13 cellular contexts compared by ENCODE assay signal in the genomic region with DNA sequence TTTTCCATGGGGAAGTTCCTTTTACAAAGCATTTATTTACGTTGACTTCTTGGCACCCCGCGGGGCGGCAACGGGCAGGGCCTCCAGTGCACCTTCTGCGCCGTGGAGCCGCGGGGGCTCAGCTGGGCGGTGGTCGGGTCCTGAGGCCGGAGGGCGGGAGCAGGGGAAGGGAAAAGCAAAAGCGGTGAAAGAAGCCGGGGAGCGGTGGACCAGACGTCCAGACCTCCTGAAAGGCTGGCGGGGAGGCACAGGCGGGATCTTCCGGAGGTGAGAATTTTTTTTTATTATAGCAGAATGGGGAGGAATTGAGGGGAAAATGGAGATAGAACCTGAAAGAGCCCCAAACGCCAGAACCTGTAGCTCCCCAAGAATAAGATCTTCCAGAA. TPM values are rescaled to one million over a fixed set of nuclear protein-coding genes. Genes with fewer than 3 reads are reported as not detected.
DNase-seq lines count a peak whose midpoint lies in the region; ATAC-seq and TF ChIP-seq lines count a peak whose summit lies in the region.
"Not testable (repeated sequence)": the region's sequence is repeated elsewhere in the genome, so short reads cannot be mapped to it uniquely, and the experiment has no call there.
"Had no signal": no experiment of that assay in that cellular context is flagged by ENCODE, and none has a peak within 500 bp of the region (broad histone marks: within the 10 kb centered on the region; RNA-seq: fewer than 3 reads in every experiment).

No MANE protein-coding gene starts in this region.

- intact Hi-C loops in CD4-positive, alpha-beta T cell (cut with DNase I, micrococcal nuclease); colonic mucosa (cut with DNase I); ovary (cut with DNase I): not testable (repeated sequence)

- H3K4me1 Mint-ChIP-seq in CD4-positive, alpha-beta T cell (ENCODE audit: low read depth); activated naive CD4-positive, alpha-beta T cell treated with anti-CD3 and anti-CD28 coated beads, Interleukin-2, amount 50 U/mL, for 24 hours; type B pancreatic cell (ENCODE audit: unreplicated experiment): not testable (repeated sequence)
- H3K4me1 Mint-ChIP-seq in immature natural killer cell: peaks cover 11 to 18% of the 10 kb centered on the region in 2 donors

- TF ChIP-seq CTCF in CD4-positive, alpha-beta T cell (IDR thresholded peaks at IDR 0.05); LNCaP clone FGC (IDR thresholded peaks at IDR 0.05; ENCODE audit: control insufficient read depth, extremely low read depth, insufficient read depth); WI38 (IDR thresholded peaks at IDR 0.05; ENCODE audit: low read depth, low read length); colonic mucosa (IDR thresholded peaks at IDR 0.05); ovary (IDR thresholded peaks at IDR 0.05); type B pancreatic cell (conservative IDR thresholded peaks at IDR 0.05): not testable (repeated sequence)

- not testable (repeated sequence) for H3K27me3 ChIP-seq in CD4-positive, alpha-beta T cell (ENCODE audit: control insufficient read depth, insufficient read depth, low read length); colonic mucosa; ovary

- POLR2A ChIA-PET in CD4-positive, alpha-beta T cell (lab: Charles Lee): not testable (repeated sequence)

- not testable (repeated sequence) for H3K36me3 Mint-ChIP-seq in CD4-positive, alpha-beta T cell (ENCODE audit: low read depth); activated naive CD4-positive, alpha-beta T cell treated with anti-CD3 and anti-CD28 coated beads, Interleukin-2, amount 50 U/mL, for 24 hours; immature natural killer cell; type B pancreatic cell

- not testable (repeated sequence) for H3K27ac ChIP-seq in CD4-positive, alpha-beta T cell (ENCODE audit: low read depth, low read length); colonic mucosa
- peak overlapping the region; percentile 15 to 83 for H3K27ac ChIP-seq in ovary

- TF ChIP-seq EP300 in ovary (IDR thresholded peaks at IDR 0.05): not testable (repeated sequence)

- H3K4me3 Mint-ChIP-seq in CD4-positive, alpha-beta T cell: peak overlapping the region; percentile 87
- peak overlapping the region; percentile 91 for H3K4me3 Mint-ChIP-seq in activated naive CD4-positive, alpha-beta T cell treated with anti-CD3 and anti-CD28 coated beads, Interleukin-2, amount 50 U/mL, for 24 hours
- H3K4me3 Mint-ChIP-seq in immature natural killer cell (peak overlapping the region; percentile 62 to 89 (median 75)), type B pancreatic cell (peak overlapping the region; percentile 79)

- H3K9ac ChIP-seq in colonic mucosa (ENCODE audit: low read depth in 2 of 2, low read length in 2 of 2): not testable (repeated sequence)

- 0 out of 2 replicates have a peak overlapping the region, but pooled peaks have one; percentile 18 for H3K4me3 ChIP-seq in LNCaP clone FGC (ENCODE audit: low read depth, low read length)
- peak overlapping the region; percentile 59 for H3K4me3 ChIP-seq in WI38 (ENCODE audit: low read depth, low read length)
- H3K4me3 ChIP-seq in colonic mucosa: peak overlapping the region; percentile 47
- H3K4me3 ChIP-seq in ovary: not testable (repeated sequence)

- not testable (repeated sequence) for H3K9me3 ChIP-seq in CD4-positive, alpha-beta T cell (ENCODE audit: control insufficient read depth, low read length); colonic mucosa; ovary

- H3K4me1 ChIP-seq in colonic mucosa; ovary (ENCODE audit: insufficient read depth): not testable (repeated sequence)

- not testable (repeated sequence) for TF ChIP-seq POLR2A in ovary (IDR thresholded peaks at IDR 0.05)

- not testable (repeated sequence) for H3K36me3 ChIP-seq in colonic mucosa, ovary

- peak overlapping the region; percentile 89 for H3K27ac Mint-ChIP-seq in CD4-positive, alpha-beta T cell
- peak overlapping the region; percentile 80 for H3K27ac Mint-ChIP-seq in activated naive CD4-positive, alpha-beta T cell treated with anti-CD3 and anti-CD28 coated beads, Interleukin-2, amount 50 U/mL, for 24 hours
- H3K27ac Mint-ChIP-seq in immature natural killer cell: peak overlapping the region in 3 of 6 donors; percentile 64 to 97 (median 80)
- not testable (repeated sequence) for H3K27ac Mint-ChIP-seq in type B pancreatic cell

- ATAC-seq in CD4-positive, alpha-beta T cell (ENCODE audit: poor library complexity): not testable (repeated sequence)

- not testable (repeated sequence) for DNase-seq in CD4-positive, alpha-beta T cell; LNCaP clone FGC (ENCODE audit: low read depth); immature natural killer cell; type B pancreatic cell (ENCODE audit: extremely low spot score, unreplicated experiment)
- DNase-seq in colonic mucosa (peak; percentile 17), ovary (peak in 2 of 5 donors; percentile 18 to 21)

- 1 to 4% methylated on average over 14 to 19 of the region's 21 CpGs; no CpG with 5 or more reads in 1 of the 3 donors for WGBS in ovary, 3 donors

- not testable (repeated sequence) for H3K9me3 Mint-ChIP-seq in CD4-positive, alpha-beta T cell; activated naive CD4-positive, alpha-beta T cell treated with anti-CD3 and anti-CD28 coated beads, Interleukin-2, amount 50 U/mL, for 24 hours; immature natural killer cell; type B pancreatic cell

- not testable (repeated sequence) for H3K27me3 Mint-ChIP-seq in CD4-positive, alpha-beta T cell; activated naive CD4-positive, alpha-beta T cell treated with anti-CD3 and anti-CD28 coated beads, Interleukin-2, amount 50 U/mL, for 24 hours; immature natural killer cell (ENCODE audit: low read depth in 3 of 3); type B pancreatic cell

- CTCF ChIA-PET in CD4-positive, alpha-beta T cell (lab: Charles Lee): not testable (repeated sequence)

RNA-seq across cellular contexts. Expression of gene PPIAL4A, which starts 44.6 kb away (rescaled TPM):
- not detected for total RNA-seq in CD4-positive, alpha-beta T cell
- total RNA-seq in colonic mucosa: not detected
- polyA plus RNA-seq in immature natural killer cell: not detected
- not detected for total RNA-seq in ovary
- not detected for polyA plus RNA-seq in ovary
- not detected in 2 replicates for total RNA-seq in type B pancreatic cell (ENCODE audit: low replicate concordance)
- total RNA-seq: epithelial cell of proximal tubule, lower lobe of right lung, natural killer cell, right cardiac atrium, SK-MEL-5 had no signal
- polyA plus RNA-seq: right cardiac atrium had no signal
